ENCODE assay signal across 13 cellular contexts in the genomic region with DNA sequence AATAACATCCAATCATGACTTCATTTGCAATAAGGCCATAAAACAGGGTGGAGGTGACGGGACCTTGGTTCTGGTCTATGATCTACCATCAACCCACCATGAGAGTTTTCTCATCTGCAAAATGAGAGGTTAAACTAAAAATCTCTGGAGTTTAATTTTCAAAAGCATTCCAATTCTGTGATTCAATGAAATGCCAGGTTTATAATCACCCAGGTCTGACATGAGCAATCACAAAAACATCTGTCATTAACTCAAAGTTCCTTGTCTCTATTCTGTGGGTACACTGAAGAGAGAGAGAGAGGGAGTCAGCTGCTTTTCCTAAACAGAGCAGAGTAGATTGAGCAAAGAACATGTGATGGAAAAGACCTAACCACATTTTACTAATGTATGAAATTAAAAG.
DNase-seq lines count a peak whose midpoint lies in the region; ATAC-seq, FAIRE-seq and TF ChIP-seq lines count a peak whose summit lies in the region.
"Had no signal": no experiment of that assay in that cellular context is flagged by ENCODE, and none has a peak within 500 bp of the region (broad histone marks: within the 10 kb centered on the region; RNA-seq: fewer than 3 reads in every experiment).

No MANE protein-coding gene starts in this region.

- H3K27ac ChIP-seq in astrocyte (ENCODE audit: low read depth, low read length) (peak overlapping the region; percentile 25), mesenchymal stem cell (ENCODE audit: low read length, poor library complexity, severe bottlenecking) (peak overlapping the region; percentile 94), uterus (no peak overlapping the region)
- H3K27ac ChIP-seq: HL-60, lower lobe of right lung, skin epidermis had no signal

- no peaks in the 10 kb centered on the region for H3K27me3 ChIP-seq in astrocyte (ENCODE audit: insufficient read depth, low read length)
- no peaks in the 10 kb centered on the region for H3K27me3 ChIP-seq in mesenchymal stem cell (ENCODE audit: control insufficient read depth in 1 of 2, insufficient read depth in 1 of 2, low read length in 2 of 2)
- no peaks in the 10 kb centered on the region for H3K27me3 ChIP-seq in uterus

- peak overlapping the region; percentile 36 for H3K27ac Mint-ChIP-seq in astrocyte (ENCODE audit: unreplicated experiment)

- no peak overlapping the region for H3K4me3 Mint-ChIP-seq in astrocyte (ENCODE audit: unreplicated experiment)

- no peak overlapping the region for H2BK120ac ChIP-seq in mesenchymal stem cell (ENCODE audit: low read depth, low read length)

- peak; percentile 43 for FAIRE-seq in astrocyte (lab: Jason Lieb, UNC)

- no peak overlapping the region for H2BK12ac ChIP-seq in mesenchymal stem cell (ENCODE audit: low read length in 2 of 2)

- TF ChIP-seq CTCF in astrocyte (IDR thresholded peaks at IDR 0.05; ENCODE audit: insufficient read depth, low read depth, low read length) (no peak), uterus (IDR thresholded peaks at IDR 0.05) (no peak)

- H2AK5ac ChIP-seq in mesenchymal stem cell (ENCODE audit: low read length, severe bottlenecking), result no peak overlapping the region

- H3K79me2 ChIP-seq in astrocyte (ENCODE audit: insufficient read depth, low read length), result peaks cover 29% of the 10 kb centered on the region

- no peak overlapping the region for H2BK5ac ChIP-seq in mesenchymal stem cell (ENCODE audit: low read depth, low read length, poor library complexity, severe bottlenecking)

- H3K4me3 ChIP-seq in astrocyte (ENCODE audit: insufficient read depth, low read depth, low read length), result no peak overlapping the region
- H3K4me3 ChIP-seq in mesenchymal stem cell (ENCODE audit: insufficient read depth in 1 of 2, low read depth in 1 of 2, low read length in 2 of 2), result no peak overlapping the region
- H3K4me3 ChIP-seq in uterus, result no peak overlapping the region
- H3K4me3 ChIP-seq: lower lobe of right lung, skin epidermis had no signal

- H3K27me3 Mint-ChIP-seq in astrocyte (ENCODE audit: low read depth, unreplicated experiment), result no peaks in the 10 kb centered on the region

- TF ChIP-seq POLR2A in uterus (IDR thresholded peaks at IDR 0.05), result no peak

- no peak overlapping the region for H3K4ac ChIP-seq in mesenchymal stem cell (ENCODE audit: low read depth in 1 of 2, low read length in 2 of 2)

- H3K79me1 ChIP-seq in mesenchymal stem cell (replicated peaks; ENCODE audit: low read length, poor library complexity, severe bottlenecking), result peaks cover 28% of the 10 kb centered on the region

- H2BK15ac ChIP-seq in mesenchymal stem cell (ENCODE audit: low read depth, poor library complexity, severe bottlenecking), result no peak overlapping the region

- H3K4me2 ChIP-seq in astrocyte (ENCODE audit: low read length) (peak overlapping the region; percentile 30), mesenchymal stem cell (ENCODE audit: low read length, poor library complexity, severe bottlenecking) (no peak overlapping the region)

- no peak for ATAC-seq in GM19397 (IDR thresholded peaks at IDR 0.05; ENCODE audit: unreplicated experiment)
- ATAC-seq: lower lobe of right lung had no signal

- DNase-seq in ELR (ENCODE audit: low read depth) (peak; percentile 79), LHCN-M2 (ENCODE audit: low read depth) (peak; percentile 87), astrocyte (ENCODE audit: low read depth) (peak; percentile 56), mesenchymal stem cell (no peak), NCI-H510A treated with DMSO at 0.1 percent for 48 hours (lab: John Stamatoyannopoulos, UW) (no peak), uterus (no peak)
- DNase-seq: activated CD8-positive, alpha-beta memory T cell treated with anti-CD3 and anti-CD28 coated beads for 24 hours; amygdala; lower lobe of right lung; NCI-H2171 had no signal

- H3K9ac ChIP-seq in astrocyte (ENCODE audit: low read length) (no peak overlapping the region), mesenchymal stem cell (ENCODE audit: low read length) (no peak overlapping the region)

- peaks cover 2% of the 10 kb centered on the region for H3K9me3 Mint-ChIP-seq in astrocyte (ENCODE audit: unreplicated experiment)

- no peak overlapping the region for H4K91ac ChIP-seq in mesenchymal stem cell (ENCODE audit: low read length)

- H2AFZ ChIP-seq in astrocyte (ENCODE audit: low read depth, low read length) (no peak overlapping the region), mesenchymal stem cell (ENCODE audit: low read depth, low read length) (no peak overlapping the region)

- 100% methylated on average over 1 of the region's 1 CpG for WGBS in mesenchymal stem cell

- no peak overlapping the region for H4K8ac ChIP-seq in mesenchymal stem cell (ENCODE audit: low read length)

- H3K36me3 ChIP-seq in astrocyte (ENCODE audit: insufficient read depth, low read length) (peaks cover 2% of the 10 kb centered on the region), mesenchymal stem cell (ENCODE audit: control insufficient read depth in 1 of 2, insufficient read depth in 2 of 2, low read depth in 1 of 2, low read length in 2 of 2) (peaks cover 19 to 45% of the 10 kb centered on the region in 2 experiments), uterus (no peaks in the 10 kb centered on the region)

- H3K23ac ChIP-seq in mesenchymal stem cell (ENCODE audit: low read length in 2 of 2), result no peak overlapping the region

- H3K18ac ChIP-seq in mesenchymal stem cell (ENCODE audit: low read depth in 1 of 2, low read length in 2 of 2), result no peak overlapping the region

- H3K4me1 ChIP-seq in astrocyte (ENCODE audit: insufficient read depth, low read length) (peaks cover 15% of the 10 kb centered on the region), mesenchymal stem cell (ENCODE audit: control insufficient read depth, insufficient read depth, low read depth, low read length) (peaks cover 30% of the 10 kb centered on the region), uterus (no peaks in the 10 kb centered on the region)
- H3K4me1 ChIP-seq: lower lobe of right lung had no signal

- peaks cover 11% of the 10 kb centered on the region for H3K4me1 Mint-ChIP-seq in astrocyte (ENCODE audit: low read depth, unreplicated experiment)

- no peak overlapping the region for H3K14ac ChIP-seq in mesenchymal stem cell (ENCODE audit: low read length in 2 of 2)

- H3K9me3 ChIP-seq in astrocyte (ENCODE audit: insufficient read depth, low read depth, low read length), result no peaks in the 10 kb centered on the region
- H3K9me3 ChIP-seq in mesenchymal stem cell (ENCODE audit: control insufficient read depth, low read length), result peaks cover 10% of the 10 kb centered on the region
- H3K9me3 ChIP-seq in uterus, result no peaks in the 10 kb centered on the region

- peaks cover 16% of the 10 kb centered on the region for H3K36me3 Mint-ChIP-seq in astrocyte (ENCODE audit: low read depth, unreplicated experiment)

- H4K20me1 ChIP-seq in astrocyte (ENCODE audit: insufficient read depth, low read length), result peaks cover 49% of the 10 kb centered on the region

- intact Hi-C loops in uterus (cut with DNase I; ENCODE audit: low total_unique reads), result no loop called here

Comparison
In these comparisons a context has a peak if more than half of its experiments do, and no peak if none do; other contexts are left out.
1. DNase-seq: peak in ELR (single experiment), LHCN-M2 (single experiment) and astrocyte (single experiment); none in mesenchymal stem cell (single experiment), NCI-H510A treated with DMSO at 0.1 percent for 48 hours (single experiment) and uterus (0 of 2).
2. H3K27ac ChIP-seq: peak in astrocyte (single experiment) and mesenchymal stem cell (single experiment); none in uterus (0 of 2).